ENCODE assay signal across 11 cellular contexts in genomic region chr15:67832031-67832551, GRCh38. TPM values are rescaled to one million over a fixed set of nuclear protein-coding genes. Genes with fewer than 3 reads are reported as not detected.
DNase-seq lines count a peak whose midpoint lies in the region; ATAC-seq and TF ChIP-seq lines count a peak whose summit lies in the region.
"Had no signal": no experiment of that assay in that cellular context is flagged by ENCODE, and none has a peak within 500 bp of the region (broad histone marks: within the 10 kb centered on the region; RNA-seq: fewer than 3 reads in every experiment).

No MANE protein-coding gene starts in this region.

- H2BK12ac ChIP-seq in H9 (ENCODE audit: insufficient read length, low read depth, low read length), result no peak overlapping the region

- no peak overlapping the region for H3K4me3 Mint-ChIP-seq in Calu3 (ENCODE audit: low read depth, unreplicated experiment)
- no peak overlapping the region; a peak in 2 of 5 replicates for H3K4me3 Mint-ChIP-seq in H9

- no peak overlapping the region for H4K8ac ChIP-seq in H9 (replicated peaks; ENCODE audit: insufficient read length, low read depth, low read length)

- DNase-seq in Calu3 (no peak), H9 (peak; percentile 65), SW480 (ENCODE audit: low spot score) (peak; percentile 30), left kidney (ENCODE audit: low read depth, low spot score) (peak; percentile 81)
- DNase-seq in stimulated activated CD4-positive, alpha-beta T cell treated with anti-CD3 and anti-CD28 coated beads, Interleukin-2, amount 100 ng/mL, for 48 hours, result no peak
- DNase-seq: activated CD8-positive, alpha-beta memory T cell treated with anti-CD3 and anti-CD28 coated beads, Interleukin-2, amount 50 U/mL, for 4 hours had no signal

- H3K23me2 ChIP-seq in H9 (ENCODE audit: insufficient read length, low read depth, low read length, poor library complexity, severe bottlenecking), result peaks cover 16% of the 10 kb centered on the region

- no peak overlapping the region for H3K23ac ChIP-seq in H9 (ENCODE audit: insufficient read length, low read depth, low read length)

- H3K4ac ChIP-seq in H9 (ENCODE audit: low read depth, low read length), result no peak overlapping the region

- H3K79me2 ChIP-seq in H9 (ENCODE audit: insufficient read depth, low read length), result no peaks in the 10 kb centered on the region

- ATAC-seq in HG02763 (IDR thresholded peaks at IDR 0.05; ENCODE audit: unreplicated experiment) (no peak), HG03045 (IDR thresholded peaks at IDR 0.05; ENCODE audit: unreplicated experiment) (no peak), GM18505 (IDR thresholded peaks at IDR 0.05; ENCODE audit: unreplicated experiment) (no peak)

- H3K4me2 ChIP-seq in H9 (ENCODE audit: insufficient read depth, insufficient read length, low read length), result peak overlapping the region; percentile 77

- intact Hi-C loops in Calu3 (cut with micrococcal nuclease; ENCODE audit: unreplicated experiment), result loop anchor here (10.0 kb wide), 3 partner anchors 447 to 887 kb away; no protein-coding TSS in a partner anchor

- peaks cover 7% of the 10 kb centered on the region; the same call in 1 of the 2 replicates for H3K4me1 ChIP-seq in H9 (ENCODE audit: insufficient read depth, low read length)

- H3K27me3 Mint-ChIP-seq in Calu3 (ENCODE audit: unreplicated experiment) (peaks cover 86% of the 10 kb centered on the region), H9 (ENCODE audit: low read depth) (peaks cover 96% of the 10 kb centered on the region)

- no peak overlapping the region for H3K14ac ChIP-seq in H9 (ENCODE audit: insufficient read depth, low read length)

- H3K56ac ChIP-seq in H9 (ENCODE audit: insufficient read length, low read depth, low read length), result no peak overlapping the region

- H4K20me1 ChIP-seq in H9 (ENCODE audit: control insufficient read depth, insufficient read depth, insufficient read length), result no peaks in the 10 kb centered on the region

- H3K9me3 ChIP-seq in H9 (ENCODE audit: control insufficient read depth, low read depth, low read length), result no peaks in the 10 kb centered on the region

- H3K18ac ChIP-seq in H9 (ENCODE audit: insufficient read length, low read depth, low read length), result no peak overlapping the region

- no peak overlapping the region for H4K5ac ChIP-seq in H9 (ENCODE audit: insufficient read length, low read depth, low read length)

- TF ChIP-seq CTCF in Calu3 (IDR thresholded peaks at IDR 0.05; ENCODE audit: unreplicated experiment), result peak; percentile 27
- peak; percentile 61 for TF ChIP-seq CTCF in H9 (conservative IDR thresholded peaks at IDR 0.05)

- H3K9me3 Mint-ChIP-seq in Calu3 (ENCODE audit: low read depth, unreplicated experiment) (peaks cover 2% of the 10 kb centered on the region), H9 (peaks cover 3 to 4% of the 10 kb centered on the region in 2 experiments; a peak in 4 of 5 replicates)

- H3K27me3 ChIP-seq in H9 (ENCODE audit: insufficient read depth, low read length), result peaks cover 92% of the 10 kb centered on the region

- BruUV-seq in Calu3 (replicated peaks; lab: Mats Ljungman, UMichigan), result no TSS peak

- H3K4me1 Mint-ChIP-seq in Calu3 (ENCODE audit: low read depth, unreplicated experiment) (peaks cover 30% of the 10 kb centered on the region), H9 (peaks cover 33 to 50% of the 10 kb centered on the region in 2 experiments)

- TF ChIP-seq POLR2A in GM18505 (IDR thresholded peaks at IDR 0.05; ENCODE audit: borderline replicate concordance, extremely low read depth, insufficient read depth, insufficient read length), result no peak

- no peak overlapping the region for H2BK15ac ChIP-seq in H9 (ENCODE audit: low read depth, low read length)

- no peak overlapping the region for H3K27ac Mint-ChIP-seq in Calu3 (ENCODE audit: unreplicated experiment)
- no peak overlapping the region for H3K27ac Mint-ChIP-seq in H9

- no peak overlapping the region for H3K9ac ChIP-seq in H9 (ENCODE audit: extremely low read depth, insufficient read length, low read length)

- no peak overlapping the region for H2BK5ac ChIP-seq in H9 (ENCODE audit: insufficient read length, low read length)

- H2BK20ac ChIP-seq in H9 (ENCODE audit: low read depth, low read length, poor library complexity, severe bottlenecking), result no peak overlapping the region

- H2BK120ac ChIP-seq in H9 (ENCODE audit: low read depth, low read length, poor library complexity, severe bottlenecking), result no peak overlapping the region

- CTCF ChIA-PET in Calu3 (lab: Charles Lee), result interaction anchor here (0.6 to 1.2 kb wide), 7 partner anchors 304 to 910 kb away, joined by 3 to 7 read pairs (median 4); no protein-coding TSS in a partner anchor

- no peak overlapping the region for H2AFZ ChIP-seq in H9 (ENCODE audit: low read length)

- no peak overlapping the region for H4K91ac ChIP-seq in H9 (ENCODE audit: insufficient read length, low read depth, low read length)

- no peaks in the 10 kb centered on the region for H3K79me1 ChIP-seq in H9 (ENCODE audit: insufficient read depth, low read depth, low read length, poor library complexity, severe bottlenecking)

- H3K36me3 Mint-ChIP-seq in Calu3 (ENCODE audit: insufficient read depth, unreplicated experiment) (peaks cover 13% of the 10 kb centered on the region), H9 (ENCODE audit: insufficient read depth in 1 of 3, low read depth in 3 of 3) (no peaks in the 10 kb centered on the region; a peak in 2 of 7 replicates)

- no peak overlapping the region for H2AK5ac ChIP-seq in H9 (ENCODE audit: insufficient read length, low read length)

- no peak overlapping the region for H3T11ph ChIP-seq in H9 (ENCODE audit: low read length)

- no CpG with 5 or more reads among the region's 9 CpGs for WGBS in H9 (ENCODE audit: extremely low coverage, insufficient read length, low lambda C conversion rate)

- H3K27ac ChIP-seq in H9 (ENCODE audit: insufficient read length, low read depth, low read length), result no peak overlapping the region

RNA-seq across cellular contexts. Expression of gene SKOR1, which starts 6.8 kb away (rescaled TPM):
- total RNA-seq in Calu3 (2022), result 0.17 and 0.27 TPM in 2 replicates
- total RNA-seq in H9 (2021), result 0.13 TPM in 2 replicates

RNA-seq across cellular contexts. Expression of gene RNU6-1, which starts 7.8 kb away (rescaled TPM):
- total RNA-seq in Calu3 (2022) (not detected in 2 replicates), H9 (2021) (not detected in 2 replicates)
- total RNA-seq: skeletal muscle tissue, ureter had no signal

Comparison
In these comparisons a context has a peak if more than half of its experiments do, and no peak if none do; other contexts are left out.
1. DNase-seq: peak in H9 (single experiment), SW480 (single experiment) and left kidney (single experiment); none in Calu3 (single experiment) and stimulated activated CD4-positive, alpha-beta T cell treated with anti-CD3 and anti-CD28 coated beads, Interleukin-2, amount 100 ng/mL, for 48 hours (0 of 2).